In genomic region chr7:100804681-100805431, GRCh38 we compare ENCODE assay signal across 23 cellular contexts. TPM values are rescaled to one million over a fixed set of nuclear protein-coding genes. Genes with fewer than 3 reads are reported as not detected.
DNase-seq lines count a peak whose midpoint lies in the region; ATAC-seq and TF ChIP-seq lines count a peak whose summit lies in the region.
"Had no signal": no experiment of that assay in that cellular context is flagged by ENCODE, and none has a peak within 500 bp of the region (broad histone marks: within the 10 kb centered on the region; RNA-seq: fewer than 3 reads in every experiment).

No MANE protein-coding gene starts in this region.

- H3K4me1 Mint-ChIP-seq in GM23338: peaks cover 16% of the 10 kb centered on the region
- peaks cover 24% of the 10 kb centered on the region for H3K4me1 Mint-ChIP-seq in activated B cell treated with CpG ODN at 0.5 μM for 24 hours
- peaks cover 16% of the 10 kb centered on the region for H3K4me1 Mint-ChIP-seq in memory B cell
- peaks cover 17 to 35% of the 10 kb centered on the region in 2 donors for H3K4me1 Mint-ChIP-seq in stimulated activated naive B cell treated with anti-CD40 and anti-IgM and Interleukin-4, amounts not matched to agents 10 μg/mL and 1 μg/mL and 100 μg/mL, for 72 hours
- peaks cover 10% of the 10 kb centered on the region for H3K4me1 Mint-ChIP-seq in activated T-helper 1 cell treated with anti-CD3 and anti-CD28 coated beads, Interleukin-12 subunit alpha, Interleukin-12 subunit beta, Interleukin-2, Interleukin-4 antibody, amounts not matched to agents 30 ng/mL and 10 ng/mL and 1 ng/mL, durations not matched to agents 14 hours and 24 hours and 36 hours (ENCODE audit: low read depth)

- H3K36me3 ChIP-seq in GM23338 (ENCODE audit: insufficient read depth) (peaks cover 43% of the 10 kb centered on the region), psoas muscle (ENCODE audit: insufficient read depth in 1 of 2, low read depth in 1 of 2) (peaks cover 0 to 9% of the 10 kb centered on the region in 2 donors)
- H3K36me3 ChIP-seq: thoracic aorta had no signal

- ATAC-seq in GM23338 (no peak), activated B cell treated with CpG ODN at 0.5 μM for 24 hours (ENCODE audit: low read depth) (no peak), memory B cell (ENCODE audit: low read depth) (no peak), psoas muscle (no peak), HG03469 (IDR thresholded peaks at IDR 0.05; ENCODE audit: unreplicated experiment) (no peak)
- no peak for ATAC-seq in stimulated activated naive B cell treated with anti-CD40 and anti-IgM and Interleukin-4, amounts not matched to agents 10 μg/mL and 1 μg/mL and 100 μg/mL, for 72 hours (replicated peaks)
- ATAC-seq: T-cell had no signal

- no peaks in the 10 kb centered on the region for H3K9me3 ChIP-seq in psoas muscle
- H3K9me3 ChIP-seq: thoracic aorta had no signal

- H3K27me3 Mint-ChIP-seq in GM23338 (ENCODE audit: insufficient read depth, low read depth, poor library complexity) (peaks cover 38% of the 10 kb centered on the region), activated B cell treated with CpG ODN at 0.5 μM for 24 hours (no peaks in the 10 kb centered on the region), memory B cell (no peaks in the 10 kb centered on the region)
- H3K27me3 Mint-ChIP-seq in stimulated activated naive B cell treated with anti-CD40 and anti-IgM and Interleukin-4, amounts not matched to agents 10 μg/mL and 1 μg/mL and 100 μg/mL, for 72 hours: no peaks in the 10 kb centered on the region
- H3K27me3 Mint-ChIP-seq in activated T-helper 1 cell treated with anti-CD3 and anti-CD28 coated beads, Interleukin-12 subunit alpha, Interleukin-12 subunit beta, Interleukin-2, Interleukin-4 antibody, amounts not matched to agents 30 ng/mL and 10 ng/mL and 1 ng/mL, durations not matched to agents 14 hours and 24 hours and 36 hours (ENCODE audit: insufficient read depth): peaks cover 13% of the 10 kb centered on the region

- H2AFZ ChIP-seq in GM23338: no peak overlapping the region

- H3K36me3 Mint-ChIP-seq in GM23338 (ENCODE audit: low read depth) (peaks cover 80% of the 10 kb centered on the region), activated B cell treated with CpG ODN at 0.5 μM for 24 hours (ENCODE audit: low read depth) (no peaks in the 10 kb centered on the region), memory B cell (no peaks in the 10 kb centered on the region)
- peaks cover 0 to 2% of the 10 kb centered on the region in 2 donors for H3K36me3 Mint-ChIP-seq in stimulated activated naive B cell treated with anti-CD40 and anti-IgM and Interleukin-4, amounts not matched to agents 10 μg/mL and 1 μg/mL and 100 μg/mL, for 72 hours
- no peaks in the 10 kb centered on the region for H3K36me3 Mint-ChIP-seq in activated T-helper 1 cell treated with anti-CD3 and anti-CD28 coated beads, Interleukin-12 subunit alpha, Interleukin-12 subunit beta, Interleukin-2, Interleukin-4 antibody, amounts not matched to agents 30 ng/mL and 10 ng/mL and 1 ng/mL, durations not matched to agents 14 hours and 24 hours and 36 hours (ENCODE audit: low read depth)
- H3K36me3 Mint-ChIP-seq: activated naive CD4-positive, alpha-beta T cell treated with anti-CD3 and anti-CD28 coated beads, Interleukin-2, amount 10 ng/mL, durations not matched to agents 7 days and 5 days had no signal

- H4K20me1 ChIP-seq in GM23338 (replicated peaks; ENCODE audit: insufficient read depth): peaks cover 17% of the 10 kb centered on the region

- DNase-seq in GM23338 (ENCODE audit: low spot score) (no peak), activated B cell treated with CpG ODN at 0.5 μM for 24 hours (no peak), memory B cell (ENCODE audit: low spot score in 2 of 2) (no peak), psoas muscle (no peak), COLO829 (ENCODE audit: low spot score) (no peak)
- no peak for DNase-seq in stimulated activated naive B cell treated with anti-CD40 and anti-IgM and Interleukin-4, amounts not matched to agents 10 μg/mL and 1 μg/mL and 100 μg/mL, for 72 hours
- DNase-seq in activated T-helper 1 cell treated with anti-CD3 and anti-CD28 coated beads, Interleukin-12 subunit alpha, Interleukin-12 subunit beta, Interleukin-2, Interleukin-4 antibody, amounts not matched to agents 30 ng/mL and 10 ng/mL and 1 ng/mL, durations not matched to agents 14 hours and 24 hours and 36 hours (ENCODE audit: low spot score): no peak
- DNase-seq: activated CD4-positive, alpha-beta T cell treated with anti-CD3 and anti-CD28 coated beads for 4 hours; activated naive CD4-positive, alpha-beta T cell treated with anti-CD3 and anti-CD28 coated beads, Interleukin-2, amount 10 ng/mL, durations not matched to agents 7 days and 5 days; activated T-cell treated with anti-CD3 and anti-CD28 coated beads, Interleukin-2, amount 50 U/mL, for 48 hours; cerebellar nuclear complex; DND-41; HFFc6; NCI-H1092; NCI-H2029; NCI-H82; SHP77; stimulated activated CD4-positive, alpha-beta T cell treated with anti-CD3 and anti-CD28 coated beads, Interleukin-2, amount 100 ng/mL, for 24 hours; stimulated activated naive CD4-positive, alpha-beta T cell; T-cell had no signal

- 88 to 92% (median 92%) methylated on average over 22 of the region's 22 CpGs for WGBS in psoas muscle, 3 donors

- intact Hi-C loops in activated B cell treated with CpG ODN at 0.5 μM for 24 hours (cut with micrococcal nuclease) (no loop called here), psoas muscle (cut with DNase I) (loop anchor here in 1 of 2 donors (5.0 kb wide), 1 partner anchor 47 kb away; the partner anchor contains the start of gene SLC12A9)
- intact Hi-C loops in activated T-helper 1 cell treated with anti-CD3 and anti-CD28 coated beads, Interleukin-12 subunit alpha, Interleukin-12 subunit beta, Interleukin-2, Interleukin-4 antibody, amounts not matched to agents 30 ng/mL and 10 ng/mL and 1 ng/mL, durations not matched to agents 14 hours and 24 hours and 36 hours (cut with micrococcal nuclease): loop anchor here (5.0 kb wide), 1 partner anchor 162 kb away; the partner anchor contains the start of gene MUC12

- H3K27me3 ChIP-seq in GM23338 (ENCODE audit: insufficient read depth): no peaks in the 10 kb centered on the region
- H3K27me3 ChIP-seq in psoas muscle (ENCODE audit: insufficient read depth in 3 of 3, low read length in 2 of 3): peaks cover 0 to 14% (median 7%) of the 10 kb centered on the region in 3 donors

- peak overlapping the region; percentile 48; the same call in 1 of the 2 replicates for H3K27ac Mint-ChIP-seq in GM23338
- peak overlapping the region; percentile 21 for H3K27ac Mint-ChIP-seq in activated B cell treated with CpG ODN at 0.5 μM for 24 hours
- H3K27ac Mint-ChIP-seq in memory B cell: peak overlapping the region; percentile 51
- H3K27ac Mint-ChIP-seq in stimulated activated naive B cell treated with anti-CD40 and anti-IgM and Interleukin-4, amounts not matched to agents 10 μg/mL and 1 μg/mL and 100 μg/mL, for 72 hours: peak overlapping the region; percentile 81
- no peak overlapping the region for H3K27ac Mint-ChIP-seq in activated T-helper 1 cell treated with anti-CD3 and anti-CD28 coated beads, Interleukin-12 subunit alpha, Interleukin-12 subunit beta, Interleukin-2, Interleukin-4 antibody, amounts not matched to agents 30 ng/mL and 10 ng/mL and 1 ng/mL, durations not matched to agents 14 hours and 24 hours and 36 hours
- H3K27ac Mint-ChIP-seq: activated naive CD4-positive, alpha-beta T cell treated with anti-CD3 and anti-CD28 coated beads, Interleukin-2, amount 10 ng/mL, durations not matched to agents 7 days and 5 days; HFFc6; T-cell had no signal

- H3K27ac ChIP-seq in GM23338 (ENCODE audit: low read depth): peak overlapping the region; percentile 47; the same call in 1 of the 2 replicates
- no peak overlapping the region for H3K27ac ChIP-seq in psoas muscle
- H3K27ac ChIP-seq: thoracic aorta had no signal

- H3K4me3 Mint-ChIP-seq in GM23338 (no peak overlapping the region), activated B cell treated with CpG ODN at 0.5 μM for 24 hours (no peak overlapping the region), memory B cell (no peak overlapping the region)
- no peak overlapping the region for H3K4me3 Mint-ChIP-seq in stimulated activated naive B cell treated with anti-CD40 and anti-IgM and Interleukin-4, amounts not matched to agents 10 μg/mL and 1 μg/mL and 100 μg/mL, for 72 hours
- no peak overlapping the region for H3K4me3 Mint-ChIP-seq in activated T-helper 1 cell treated with anti-CD3 and anti-CD28 coated beads, Interleukin-12 subunit alpha, Interleukin-12 subunit beta, Interleukin-2, Interleukin-4 antibody, amounts not matched to agents 30 ng/mL and 10 ng/mL and 1 ng/mL, durations not matched to agents 14 hours and 24 hours and 36 hours
- H3K4me3 Mint-ChIP-seq: activated naive CD4-positive, alpha-beta T cell treated with anti-CD3 and anti-CD28 coated beads, Interleukin-2, amount 10 ng/mL, durations not matched to agents 7 days and 5 days; HFFc6; T-cell had no signal

- CTCF ChIA-PET in activated B cell treated with CpG ODN at 0.5 μM for 24 hours (lab: Charles Lee): interaction anchor here (1.4 to 3.1 kb wide), 2 partner anchors 47 to 99 kb away, joined by 9 to 11 read pairs; partner anchors contain the start of genes POP7 and SLC12A9

- H3K4me3 ChIP-seq in GM23338: no peak overlapping the region
- no peak overlapping the region for H3K4me3 ChIP-seq in psoas muscle
- H3K4me3 ChIP-seq: skin epidermis, thoracic aorta had no signal

- peaks cover 4% of the 10 kb centered on the region; the same call in 1 of the 2 replicates for H3K79me2 ChIP-seq in GM23338 (replicated peaks; ENCODE audit: insufficient read depth)

- no peak overlapping the region for H3K4me2 ChIP-seq in GM23338

- peaks cover 28% of the 10 kb centered on the region for H3F3A ChIP-seq in GM23338 (replicated peaks; ENCODE audit: low read depth)

- TF ChIP-seq CTCF in GM23338 (conservative IDR thresholded peaks at IDR 0.05; ENCODE audit: low read depth in 2 of 2) (no peak), activated B cell treated with CpG ODN at 0.5 μM for 24 hours (IDR thresholded peaks at IDR 0.05) (no peak), psoas muscle (IDR thresholded peaks at IDR 0.05) (no peak)

- H3K9me2 ChIP-seq in GM23338 (ENCODE audit: insufficient read depth): no peaks in the 10 kb centered on the region

- H3K4me1 ChIP-seq in GM23338 (ENCODE audit: insufficient read depth) (no peaks in the 10 kb centered on the region; the same call in 1 of the 2 replicates), psoas muscle (peaks cover 6% of the 10 kb centered on the region)

- H3K9me3 Mint-ChIP-seq in GM23338: no peaks in the 10 kb centered on the region
- no peaks in the 10 kb centered on the region for H3K9me3 Mint-ChIP-seq in activated B cell treated with CpG ODN at 0.5 μM for 24 hours
- no peaks in the 10 kb centered on the region for H3K9me3 Mint-ChIP-seq in memory B cell
- H3K9me3 Mint-ChIP-seq in stimulated activated naive B cell treated with anti-CD40 and anti-IgM and Interleukin-4, amounts not matched to agents 10 μg/mL and 1 μg/mL and 100 μg/mL, for 72 hours: no peaks in the 10 kb centered on the region
- H3K9me3 Mint-ChIP-seq in activated T-helper 1 cell treated with anti-CD3 and anti-CD28 coated beads, Interleukin-12 subunit alpha, Interleukin-12 subunit beta, Interleukin-2, Interleukin-4 antibody, amounts not matched to agents 30 ng/mL and 10 ng/mL and 1 ng/mL, durations not matched to agents 14 hours and 24 hours and 36 hours: no peaks in the 10 kb centered on the region
- H3K9me3 Mint-ChIP-seq: activated naive CD4-positive, alpha-beta T cell treated with anti-CD3 and anti-CD28 coated beads, Interleukin-2, amount 10 ng/mL, durations not matched to agents 7 days and 5 days; HFFc6; T-cell had no signal

- POLR2A ChIA-PET in activated B cell treated with CpG ODN at 0.5 μM for 24 hours (lab: Charles Lee): interaction anchor here (0.5 to 1.6 kb wide), 4 partner anchors 49 to 425 kb away, joined by 3 to 15 read pairs (median 6); partner anchors contain the start of gene SRRT

RNA-seq across cellular contexts. Expression of gene EPHB4, which starts 22.5 kb away (rescaled TPM):
- total RNA-seq in GM23338 (2014; rRNA removed; shearing (Covaris generic)): 145 and 164 TPM in 2 replicates
- 22.6 and 23.3 TPM in 2 replicates for polyA plus RNA-seq in GM23338 (2016; fragmentation: Nextera tagmentation; extraction: Ambion mirVana)
- 2.5 and 4.1 TPM in 2 replicates for total RNA-seq in activated B cell treated with CpG ODN at 0.5 μM for 24 hours
- 10 to 100 TPM; 10.3 to 13.9 (median 11.3) TPM for total RNA-seq in psoas muscle
- 1 to 10 TPM; 5.1 to 9.2 (median 5.1) TPM for polyA plus RNA-seq in psoas muscle
- 2.4 and 2.8 TPM in 2 replicates for total RNA-seq in activated T-helper 1 cell treated with anti-CD3 and anti-CD28 coated beads, Interleukin-12 subunit alpha, Interleukin-12 subunit beta, Interleukin-2, Interleukin-4 antibody, amounts not matched to agents 30 ng/mL and 10 ng/mL and 1 ng/mL, durations not matched to agents 14 hours and 24 hours and 36 hours

RNA-seq across cellular contexts. Expression of gene SLC12A9, which starts 47.7 kb away (rescaled TPM):
- 32.3 and 39.9 TPM in 2 replicates for total RNA-seq in GM23338 (2014; rRNA removed; shearing (Covaris generic))
- polyA plus RNA-seq in GM23338 (2016; fragmentation: Nextera tagmentation; extraction: Ambion mirVana): 9.7 and 10.3 TPM in 2 replicates
- 48.0 and 48.9 TPM in 2 replicates for total RNA-seq in activated B cell treated with CpG ODN at 0.5 μM for 24 hours
- total RNA-seq in psoas muscle: 1 to 10 TPM; 2.9 to 4.7 (median 3.9) TPM
- 1 to 10 TPM; 2.2 to 3.3 (median 2.5) TPM for polyA plus RNA-seq in psoas muscle
- total RNA-seq in activated T-helper 1 cell treated with anti-CD3 and anti-CD28 coated beads, Interleukin-12 subunit alpha, Interleukin-12 subunit beta, Interleukin-2, Interleukin-4 antibody, amounts not matched to agents 30 ng/mL and 10 ng/mL and 1 ng/mL, durations not matched to agents 14 hours and 24 hours and 36 hours: 46.0 and 47.9 TPM in 2 replicates
